ENCODE assay signal across 9 cellular contexts in the genomic region with DNA sequence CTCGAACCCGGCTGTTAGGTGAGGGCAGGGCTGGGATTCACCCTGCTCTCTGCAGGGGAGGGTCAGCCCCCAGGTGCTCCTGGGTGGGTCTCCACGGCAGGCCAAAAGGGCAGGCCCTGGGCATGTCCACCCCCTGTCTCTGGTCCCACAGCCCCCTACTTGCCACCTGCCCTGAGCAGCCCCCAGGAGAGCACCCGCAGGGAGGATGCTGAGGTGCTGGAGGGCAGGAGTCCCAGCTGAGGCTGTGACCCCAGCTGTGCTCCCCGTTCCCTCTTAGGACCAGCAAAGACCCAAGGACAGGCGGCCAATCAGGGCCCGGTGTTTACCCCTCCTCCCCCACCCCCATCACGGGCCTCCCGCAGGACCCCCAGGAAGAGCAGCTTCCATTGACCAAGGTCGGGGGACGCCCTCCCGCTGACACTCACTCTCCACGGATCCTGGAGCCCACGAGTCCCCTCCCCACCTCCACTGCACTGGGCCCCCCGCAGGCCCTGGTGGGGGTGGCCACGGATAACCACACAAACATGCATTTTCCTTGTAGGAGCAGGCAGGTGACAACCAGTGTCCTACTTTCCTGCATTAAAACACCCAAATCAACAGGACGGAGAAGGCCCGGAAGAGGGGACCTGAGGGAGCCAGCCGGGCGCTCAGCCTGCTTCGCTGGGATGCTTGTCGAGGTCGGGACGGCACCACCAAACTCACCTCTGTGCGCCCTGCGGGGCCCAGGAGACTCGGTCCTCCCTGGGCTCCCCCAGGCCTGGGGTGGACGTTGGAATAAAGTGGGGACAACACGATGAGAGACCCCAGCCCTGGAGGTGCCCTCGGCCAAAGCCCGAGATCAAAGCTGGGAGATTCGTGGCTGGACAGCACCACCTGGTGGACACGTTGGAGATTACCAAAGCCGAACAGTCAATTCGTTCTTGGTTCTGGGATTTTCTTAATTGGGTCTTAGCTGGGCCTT. TPM values are rescaled to one million over a fixed set of nuclear protein-coding genes. Genes with fewer than 3 reads are reported as not detected.
DNase-seq lines count a peak whose midpoint lies in the region; ATAC-seq and TF ChIP-seq lines count a peak whose summit lies in the region.
"Had no signal": no experiment of that assay in that cellular context is flagged by ENCODE, and none has a peak within 500 bp of the region (broad histone marks: within the 10 kb centered on the region; RNA-seq: fewer than 3 reads in every experiment).

No MANE protein-coding gene starts in this region.

- intact Hi-C loops in psoas muscle (cut with DNase I), result loop anchor here in 1 of 2 donors (10.0 kb wide), 1 partner anchor 303 kb away; no protein-coding TSS in a partner anchor

- H3K36me3 Mint-ChIP-seq in glutamatergic neuron (ENCODE audit: unreplicated experiment), result peaks cover 9% of the 10 kb centered on the region

- WGBS in psoas muscle, 3 donors, result 31 to 37% (median 33%) methylated on average over 32 to 35 of the region's 35 CpGs

- H3K36me3 ChIP-seq in SJSA1, result no peaks in the 10 kb centered on the region
- H3K36me3 ChIP-seq in psoas muscle (ENCODE audit: insufficient read depth in 1 of 2, low read depth in 1 of 2), result no peaks in the 10 kb centered on the region

- H3K9me3 ChIP-seq in SJSA1 (replicated peaks), result no peaks in the 10 kb centered on the region
- no peaks in the 10 kb centered on the region for H3K9me3 ChIP-seq in psoas muscle

- H3K27me3 ChIP-seq in SJSA1 (replicated peaks) (peaks cover 26% of the 10 kb centered on the region), psoas muscle (ENCODE audit: insufficient read depth in 3 of 3, low read length in 2 of 3) (peaks cover 0 to 35% (median 6%) of the 10 kb centered on the region in 3 donors)

- H3K27ac ChIP-seq in C4-2B, result no peak overlapping the region
- H3K27ac ChIP-seq in SJSA1, result no peak overlapping the region
- no peak overlapping the region for H3K27ac ChIP-seq in psoas muscle

- peaks cover 6% of the 10 kb centered on the region for H3K27me3 Mint-ChIP-seq in glutamatergic neuron (ENCODE audit: unreplicated experiment)

- H3K4me3 Mint-ChIP-seq in glutamatergic neuron (ENCODE audit: unreplicated experiment), result peak overlapping the region; percentile 70

- H3K4me3 ChIP-seq in SJSA1 (no peak overlapping the region), psoas muscle (no peak overlapping the region)

- DNase-seq in HPDE6-E6E7 (ENCODE audit: extremely low spot score), result peak; percentile 34
- peak; percentile 60 to 68 for DNase-seq in SJSA1 (ENCODE audit: low read depth in 1 of 2, low spot score in 2 of 2)
- DNase-seq in activated naive CD4-positive, alpha-beta T cell treated with Interleukin-2 at 50 U/mL for 16 hours, result peak; percentile 64
- peak; percentile 82 for DNase-seq in glutamatergic neuron
- DNase-seq in psoas muscle, result peak in 1 of 2 donors; percentile 46
- no peak for DNase-seq in OCI-M2 (lab: John Stamatoyannopoulos, UW; ENCODE audit: unreplicated experiment)

- peak overlapping the region; percentile 90 for H3K27ac Mint-ChIP-seq in glutamatergic neuron (ENCODE audit: unreplicated experiment)

- peak; percentile 81 for TF ChIP-seq CTCF in C4-2B (conservative IDR thresholded peaks at IDR 0.05)
- TF ChIP-seq CTCF in glutamatergic neuron (IDR thresholded peaks at IDR 0.05; ENCODE audit: partially characterized antibody, unreplicated experiment), result peak; percentile 96
- peak; percentile 75 for TF ChIP-seq CTCF in psoas muscle (IDR thresholded peaks at IDR 0.05)

- no peaks in the 10 kb centered on the region for H3K4me1 ChIP-seq in SJSA1 (replicated peaks)
- H3K4me1 ChIP-seq in psoas muscle, result no peaks in the 10 kb centered on the region

- H3K4me1 Mint-ChIP-seq in glutamatergic neuron (ENCODE audit: low read depth, unreplicated experiment), result peaks cover 11% of the 10 kb centered on the region

- peak; percentile 39 to 74 (median 59) for ATAC-seq in psoas muscle
- no peak for ATAC-seq in HG02798 (IDR thresholded peaks at IDR 0.05; ENCODE audit: poor library complexity, unreplicated experiment)

- peaks cover 9% of the 10 kb centered on the region for H3K9me3 Mint-ChIP-seq in glutamatergic neuron (ENCODE audit: unreplicated experiment)

RNA-seq across cellular contexts. Expression of a gene that starts 22.5 kb away (rescaled TPM):
- not detected in 2 replicates for total RNA-seq in SJSA1 (2014; rRNA removed; shearing (Covaris generic))
- not detected for total RNA-seq in glutamatergic neuron (ENCODE audit: unreplicated experiment)
- total RNA-seq in psoas muscle, result not detected
- under 1 TPM in 2 of 3 donors, not detected in 1; 0.04 to 0.10 TPM for polyA plus RNA-seq in psoas muscle
- total RNA-seq: M059J had no signal
